ENCODE assay signal across 27 cellular contexts in the genomic region with DNA sequence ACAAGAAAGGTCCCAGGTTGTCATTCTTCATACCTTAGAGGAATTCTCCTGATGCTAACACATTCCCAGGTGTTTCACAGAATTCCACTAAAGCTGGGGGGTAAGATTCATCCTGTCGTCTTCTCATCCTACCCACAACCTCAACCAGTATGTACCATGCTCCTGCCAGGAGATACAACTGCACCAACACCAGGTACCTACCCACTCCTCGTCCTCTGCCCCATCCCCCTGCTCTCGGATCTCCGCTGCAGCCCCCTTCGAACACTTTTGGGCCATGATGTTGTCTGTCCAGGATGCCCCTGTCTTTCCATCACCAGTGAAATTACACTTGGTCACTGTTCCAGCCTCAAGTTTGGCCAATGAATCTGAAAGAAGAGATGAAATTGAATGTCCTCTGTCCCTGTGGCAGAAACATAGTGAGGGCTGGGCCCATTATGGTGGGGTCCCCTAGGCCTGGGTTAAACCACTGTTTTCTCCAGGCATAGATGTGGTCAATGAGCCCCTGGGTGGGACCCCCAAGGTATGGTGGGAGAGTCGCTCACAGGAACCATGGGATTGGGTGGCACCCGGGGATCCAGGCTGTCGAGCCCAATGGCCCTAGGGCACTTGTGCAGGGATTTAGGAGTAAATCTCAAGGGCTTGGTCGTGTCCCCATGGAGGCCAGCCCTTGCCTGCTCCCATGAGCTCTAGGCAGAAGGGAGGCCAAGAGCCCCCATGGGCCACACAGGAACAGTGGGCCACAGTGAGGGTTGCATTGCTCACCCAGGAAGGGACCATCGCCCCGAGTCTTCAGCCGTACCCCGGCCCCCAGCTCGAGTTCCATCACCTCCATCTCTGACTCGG. TPM values are rescaled to one million over a fixed set of nuclear protein-coding genes. Genes with fewer than 3 reads are reported as not detected.
"Had no signal": no experiment of that assay in that cellular context is flagged by ENCODE, and none has a peak within 500 bp of the region (broad histone marks: within the 10 kb centered on the region; RNA-seq: fewer than 3 reads in every experiment).

No MANE protein-coding gene starts in this region.

- H3K27me3 ChIP-seq: neural progenitor cell, neutrophil, ovary, right lobe of liver, sigmoid colon, suprapubic skin, testis, tibial artery, transverse colon, upper lobe of left lung, vagina had no signal

- H3K9ac ChIP-seq: neural progenitor cell, parathyroid adenoma had no signal

- H2AFZ ChIP-seq: neural progenitor cell, parathyroid adenoma had no signal

- H3K4me3 ChIP-seq: neural progenitor cell, ovary, psoas muscle, right lobe of liver, sigmoid colon, suprapubic skin, testis, tibial artery, transverse colon, upper lobe of left lung, vagina had no signal

- H3K79me2 ChIP-seq: parathyroid adenoma had no signal

- H3K36me3 ChIP-seq: neural progenitor cell, neutrophil, ovary, right lobe of liver had no signal

- H3K9me3 ChIP-seq: neutrophil, ovary, psoas muscle, right lobe of liver, sigmoid colon, suprapubic skin, testis, tibial artery, transverse colon, upper lobe of left lung, vagina had no signal

- H3K4me1 ChIP-seq: neural progenitor cell, parathyroid adenoma, psoas muscle, right lobe of liver, sigmoid colon, suprapubic skin, testis, tibial artery, upper lobe of left lung, vagina had no signal

- H3K27ac ChIP-seq: neural progenitor cell, ovary, parathyroid adenoma, psoas muscle, right lobe of liver, sigmoid colon, suprapubic skin, testis, tibial artery, transverse colon, vagina had no signal

- H3K4me2 ChIP-seq: neural progenitor cell had no signal

- DNase-seq: naive thymus-derived CD4-positive, alpha-beta T cell; natural killer cell; nucleus accumbens; ovary; psoas muscle; right cardiac atrium; sigmoid colon; small intestine; stimulated activated CD4-positive, alpha-beta T cell treated with anti-CD3 and anti-CD28 coated beads, Interleukin-15, amount 100 ng/mL, for 24 hours; stimulated activated CD4-positive, alpha-beta T cell treated with anti-CD3 and anti-CD28 coated beads, Interleukin-2, amount 100 ng/mL, for 24 hours; stimulated activated CD4-positive, alpha-beta T cell treated with anti-CD3 and anti-CD28 coated beads, Interleukin-2, amount 100 ng/mL, for 48 hours; stimulated activated CD4-positive, alpha-beta T cell treated with anti-CD3 and anti-CD28 coated beads, Interleukin-4, amount 100 ng/mL, for 24 hours; stimulated activated naive CD4-positive, alpha-beta T cell; stimulated activated naive CD8-positive, alpha-beta T cell treated with anti-CD3 and anti-CD28 coated beads, Interleukin-15, amount 100 ng/mL, for 72 hours; stimulated activated naive CD8-positive, alpha-beta T cell treated with anti-CD3 and anti-CD28 coated beads, Interleukin-15, Interleukin-2, amounts not matched to agents 100 U/mL and 50 U/mL, for 24 hours; substantia nigra; testis; tibial artery; transverse colon had no signal

- ATAC-seq: naive thymus-derived CD4-positive, alpha-beta T cell; natural killer cell; psoas muscle; right cardiac atrium; right lobe of liver; stimulated activated memory B cell treated with anti-CD40 and anti-IgM and Interleukin-4, amounts not matched to agents 10 μg/mL and 1 μg/mL and 100 μg/mL, for 72 hours; stimulated activated naive CD8-positive, alpha-beta T cell treated with anti-CD3 and anti-CD28 coated beads, Interleukin-15, amount 100 ng/mL, for 72 hours; stimulated activated naive CD8-positive, alpha-beta T cell treated with anti-CD3 and anti-CD28 coated beads, Interleukin-15, Interleukin-2, amounts not matched to agents 100 U/mL and 50 U/mL, for 24 hours had no signal

RNA-seq across cellular contexts. Expression of a gene that starts 9.5 kb away (rescaled TPM):
- polyA plus RNA-seq: naive thymus-derived CD4-positive, alpha-beta T cell had no signal
